ENCODE assay signal across 1 cellular context in genomic region chr2:96353606-96354095, GRCh38.
TF ChIP-seq lines count a peak whose summit lies in the region.

No MANE protein-coding gene starts in this region.

TF ChIP-seq in SK-N-SH, 30 proteins besides CTCF, POLR2A, EP300 and RAD21 (continued from another document):
- TF ChIP-seq ZBTB33 (IDR thresholded peaks at IDR 0.05; ENCODE audit: borderline replicate concordance, low read depth): no peak
- peak; percentile 45; the same call in 1 of the 2 replicates for TF ChIP-seq NFIC (IDR thresholded peaks at IDR 0.05; ENCODE audit: borderline replicate concordance)
- TF ChIP-seq FOXJ3 (CRISPR knock-in tag; IDR thresholded peaks at IDR 0.05): no peak
- no peak for TF ChIP-seq TAF1 (IDR thresholded peaks at IDR 0.05; ENCODE audit: borderline replicate concordance, low read depth, low read length)
- TF ChIP-seq RCOR1 (IDR thresholded peaks at IDR 0.05; ENCODE audit: low read length): no peak
- TF ChIP-seq REST (IDR thresholded peaks at IDR 0.05; ENCODE audit: low read depth, low read length): no peak
- TF ChIP-seq ELF1 (IDR thresholded peaks at IDR 0.05): no peak
- no peak for TF ChIP-seq USF1 (IDR thresholded peaks at IDR 0.05; ENCODE audit: borderline replicate concordance, low read depth)
- TF ChIP-seq SMC3 (IDR thresholded peaks at IDR 0.05; ENCODE audit: low read depth, low read length): no peak
- peak; percentile 38 for TF ChIP-seq JUND (IDR thresholded peaks at IDR 0.05)
- no peak for TF ChIP-seq IRF3 (IDR thresholded peaks at IDR 0.05; ENCODE audit: low read depth, low read length)
- no peak for TF ChIP-seq MXI1 (IDR thresholded peaks at IDR 0.05; ENCODE audit: low read depth, low read length)
- no peak for TF ChIP-seq CHD2 (IDR thresholded peaks at IDR 0.05; ENCODE audit: low read length, partially characterized antibody)
- TF ChIP-seq EZH2phosphoT487 (IDR thresholded peaks at IDR 0.05; ENCODE audit: borderline replicate concordance, low read depth): no peak
- no peak for TF ChIP-seq NRF1 (IDR thresholded peaks at IDR 0.05; ENCODE audit: low read depth, low read length)
- TF ChIP-seq FOXM1 (IDR thresholded peaks at IDR 0.05; ENCODE audit: low read depth): no peak
